In genomic region chr15:66503780-66504562, GRCh38 we compare ENCODE assay signal across 8 cellular contexts. TPM values are rescaled to one million over a fixed set of nuclear protein-coding genes. Genes with fewer than 3 reads are reported as not detected.
DNase-seq lines count a peak whose midpoint lies in the region; ATAC-seq and TF ChIP-seq lines count a peak whose summit lies in the region.

No MANE protein-coding gene starts in this region.

- H3K27me3 ChIP-seq in GM23248 (replicated peaks; ENCODE audit: insufficient read depth) (no peaks in the 10 kb centered on the region), gastrocnemius medialis (no peaks in the 10 kb centered on the region)

- in situ Hi-C loops in GM23248 (cut with MboI) = no loop called here
- in situ Hi-C loops in gastrocnemius medialis (cut with MboI; ENCODE audit: low sequenced_read_pairs in 4 of 4) = loop anchor here in 1 of 4 donors (10.0 kb wide), 1 partner anchor 119 kb away; the partner anchor contains the start of gene MAP2K1

- H3K36me3 ChIP-seq in GM23248 (ENCODE audit: low read depth) (peaks cover 45% of the 10 kb centered on the region), gastrocnemius medialis (peaks cover 3 to 42% of the 10 kb centered on the region in 2 donors)

- H3K27ac Mint-ChIP-seq in T-cell = peak overlapping the region; percentile 98

- peaks cover 54% of the 10 kb centered on the region for H3F3A ChIP-seq in GM23248 (ENCODE audit: insufficient read depth)

- no peak for TF ChIP-seq POLR2A in gastrocnemius medialis (IDR thresholded peaks at IDR 0.05)

- DNase-seq in GM23248 (peak; percentile 42), T-cell (no peak), fibroblast of pulmonary artery (ENCODE audit: low read depth) (no peak), gastrocnemius medialis (no peak)

- no peak for TF ChIP-seq CTCF in fibroblast of pulmonary artery (IDR thresholded peaks at IDR 0.05; ENCODE audit: low read length, missing control alignments)
- no peak for TF ChIP-seq CTCF in gastrocnemius medialis (IDR thresholded peaks at IDR 0.05 in 4 of 5, conservative IDR thresholded peaks at IDR 0.05 in 1 of 5)

- H3K27me3 Mint-ChIP-seq in T-cell = no peaks in the 10 kb centered on the region

- H3K4me1 ChIP-seq in GM23248 (ENCODE audit: insufficient read depth) (peaks cover 20% of the 10 kb centered on the region), gastrocnemius medialis (peaks cover 22 to 24% of the 10 kb centered on the region in 2 donors)

- H3K9me2 ChIP-seq in GM23248 (ENCODE audit: insufficient read depth) = no peaks in the 10 kb centered on the region

- intact Hi-C loops in gastrocnemius medialis (cut with DNase I; ENCODE audit: low total_unique reads) = loop anchor here (2.0 kb wide), 1 partner anchor 117 kb away; the partner anchor contains the start of gene MAP2K1

- POLR2A ChIA-PET in T-cell (lab: Charles Lee) = interaction anchor here (0.5 to 1.2 kb wide), 5 partner anchors 32 to 152 kb away, joined by 3 to 16 read pairs (median 4); no protein-coding TSS in a partner anchor

- H3K27ac ChIP-seq in GM23248 (peak overlapping the region; percentile 93), gastrocnemius medialis (peak overlapping the region; percentile 85 to 96 (median 92))

- peak overlapping the region; percentile 93 for H3K4me2 ChIP-seq in GM23248 (ENCODE audit: unreplicated experiment)

- no peaks in the 10 kb centered on the region for H3K9me3 Mint-ChIP-seq in T-cell

- H3K4me3 ChIP-seq in GM23248 = peak overlapping the region; percentile 99
- peak overlapping the region; percentile 88 for H3K4me3 ChIP-seq in fibroblast of pulmonary artery (replicated peaks; ENCODE audit: low read depth, low read length)
- H3K4me3 ChIP-seq in gastrocnemius medialis = peak overlapping the region; percentile 74 to 95 (median 87)

- peaks cover 52 to 54% (median 52%) of the 10 kb centered on the region in 3 donors for H3K4me1 Mint-ChIP-seq in T-cell

- peaks cover 34% of the 10 kb centered on the region for H3K36me3 Mint-ChIP-seq in T-cell

- peaks cover 92% of the 10 kb centered on the region for H3K79me2 ChIP-seq in GM23248 (ENCODE audit: insufficient read depth)

- no peaks in the 10 kb centered on the region for H3K9me3 ChIP-seq in GM23248 (ENCODE audit: low read depth)
- no peaks in the 10 kb centered on the region for H3K9me3 ChIP-seq in gastrocnemius medialis

- CTCF ChIA-PET in T-cell (lab: Charles Lee) = interaction anchor here in 1 of 2 donors (0.6 kb wide), 1 partner anchor 64 kb away, joined by 4 read pairs; no protein-coding TSS in a partner anchor

- H3K4me3 Mint-ChIP-seq in T-cell = peak overlapping the region; percentile 91 to 100 (median 99)

- peak overlapping the region; percentile 97 for H3K9ac ChIP-seq in GM23248

- no peak for ATAC-seq in T-cell (replicated peaks in 1 of 4)
- no peak for ATAC-seq in gastrocnemius medialis
- no peak for ATAC-seq in HG03442 (IDR thresholded peaks at IDR 0.05; ENCODE audit: unreplicated experiment)
- no peak for ATAC-seq in HG02623 (IDR thresholded peaks at IDR 0.05; ENCODE audit: unreplicated experiment)
- ATAC-seq in HG03565 (IDR thresholded peaks at IDR 0.05; ENCODE audit: unreplicated experiment) = no peak
- ATAC-seq in HG02642 (IDR thresholded peaks at IDR 0.05; ENCODE audit: poor library complexity, unreplicated experiment) = no peak

- H4K20me1 ChIP-seq in GM23248 (ENCODE audit: insufficient read depth) = 0 out of 2 replicates have a peak, but pooled peaks cover 11% of the 10 kb centered on the region

- WGBS in GM23248 (ENCODE audit: low coverage in 1 of 2, low lambda C conversion rate in 2 of 2, missing lambda C conversion rate in 2 of 2), 2 experiments = 0 to 1% methylated on average over 12 of the region's 12 CpGs

- H2AFZ ChIP-seq in GM23248 = peak overlapping the region; percentile 93

RNA-seq across cellular contexts. Expression of gene RPL4, which starts 0.7 kb away (rescaled TPM):
- total RNA-seq in GM23248 (2014; rRNA removed; shearing (Covaris generic)) = 3,244 and 3,721 TPM in 2 replicates
- 915 and 943 TPM in 2 replicates for polyA plus RNA-seq in GM23248 (2016; fragmentation: Nextera tagmentation; extraction: Ambion mirVana)
- 1,000 to 10,000 TPM; 3,314 to 3,887 (median 3,346) TPM for total RNA-seq in T-cell
- 1,000 to 10,000 TPM; 2,613 to 4,567 (median 3,688) TPM for total RNA-seq in gastrocnemius medialis

RNA-seq across cellular contexts. Expression of gene ZWILCH, which starts 1.2 kb away (rescaled TPM):
- total RNA-seq in GM23248 (2014; rRNA removed; shearing (Covaris generic)) = 20.6 and 31.5 TPM in 2 replicates
- polyA plus RNA-seq in GM23248 (2016; fragmentation: Nextera tagmentation; extraction: Ambion mirVana) = 20.7 and 23.9 TPM in 2 replicates
- 1 to 10 TPM; 4.9 to 9.2 (median 6.2) TPM for total RNA-seq in T-cell
- 10 to 100 TPM in 1 of 4 donors, 1 to 10 TPM in 3; 2.0 to 10.6 (median 2.4) TPM for total RNA-seq in gastrocnemius medialis

RNA-seq across cellular contexts. Expression of gene SNAPC5, which starts 6.4 kb away (rescaled TPM):
- 5.3 and 17.6 TPM in 2 replicates for total RNA-seq in GM23248 (2014; rRNA removed; shearing (Covaris generic))
- 22.0 and 23.2 TPM in 2 replicates for polyA plus RNA-seq in GM23248 (2016; fragmentation: Nextera tagmentation; extraction: Ambion mirVana)
- total RNA-seq in T-cell (10 to 100 TPM; 23.4 to 37.5 (median 34.0) TPM), gastrocnemius medialis (10 to 100 TPM; 39.6 to 58.8 (median 50.8) TPM)
